ENCODE assay signal across 17 cellular contexts in the genomic region with DNA sequence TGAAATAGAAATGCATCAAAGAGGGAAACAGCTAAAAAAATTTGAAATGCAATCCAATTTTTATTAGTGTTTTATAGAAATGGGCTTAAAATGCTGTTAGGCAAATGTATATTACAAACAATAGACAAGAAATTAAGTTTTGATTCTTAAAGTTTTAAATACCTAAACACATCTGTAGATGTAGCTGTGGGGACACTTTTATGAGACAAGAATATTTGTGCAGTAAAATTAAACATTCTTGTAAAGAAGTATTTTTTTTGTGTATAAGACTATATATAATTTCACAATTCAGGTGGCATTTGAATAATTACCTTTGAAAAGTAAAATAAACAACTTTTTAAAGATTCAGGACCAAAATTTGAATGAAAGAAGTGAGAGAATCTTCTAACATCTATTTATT.
"Had no signal": no experiment of that assay in that cellular context is flagged by ENCODE, and none has a peak within 500 bp of the region (broad histone marks: within the 10 kb centered on the region; RNA-seq: fewer than 3 reads in every experiment).

No MANE protein-coding gene starts in this region.

- DNase-seq: effector CD8-positive, alpha-beta T cell; gastrocnemius medialis; glutamatergic neuron; islet precursor cell; mammary epithelial cell; natural killer cell; right cardiac atrium; small intestine; stimulated activated CD4-positive, alpha-beta T cell treated with anti-CD3 and anti-CD28 coated beads, Interleukin-12 subunit alpha, Interleukin-12 subunit beta, amount 100 ng/mL, for 4 hours; stimulated activated naive CD4-positive, alpha-beta T cell; stomach; testis had no signal

- H3K36me3 ChIP-seq: gastrocnemius medialis, stomach, tibial nerve had no signal

- H3K4me3 ChIP-seq: coronary artery, gastrocnemius medialis, stomach, testis, tibial nerve had no signal

- H3K27me3 ChIP-seq: gastrocnemius medialis, stomach, testis, tibial nerve had no signal

- ATAC-seq: gastrocnemius medialis, left lobe of liver, natural killer cell, right cardiac atrium had no signal

- H3K4me1 ChIP-seq: gastrocnemius medialis, stomach, testis, tibial nerve had no signal

- H3K9me3 ChIP-seq: gastrocnemius medialis, stomach, testis, tibial nerve had no signal

- H3K9me3 Mint-ChIP-seq: neural crest cell had no signal

- H3K27ac Mint-ChIP-seq: natural killer cell, progenitor cell of endocrine pancreas had no signal

- H3K36me3 Mint-ChIP-seq: natural killer cell had no signal

- FAIRE-seq: small intestine had no signal

- H3K27ac ChIP-seq: coronary artery, gastrocnemius medialis, stomach, testis, tibial nerve had no signal
